1 cellular context compared by ENCODE assay signal in the genomic region with DNA sequence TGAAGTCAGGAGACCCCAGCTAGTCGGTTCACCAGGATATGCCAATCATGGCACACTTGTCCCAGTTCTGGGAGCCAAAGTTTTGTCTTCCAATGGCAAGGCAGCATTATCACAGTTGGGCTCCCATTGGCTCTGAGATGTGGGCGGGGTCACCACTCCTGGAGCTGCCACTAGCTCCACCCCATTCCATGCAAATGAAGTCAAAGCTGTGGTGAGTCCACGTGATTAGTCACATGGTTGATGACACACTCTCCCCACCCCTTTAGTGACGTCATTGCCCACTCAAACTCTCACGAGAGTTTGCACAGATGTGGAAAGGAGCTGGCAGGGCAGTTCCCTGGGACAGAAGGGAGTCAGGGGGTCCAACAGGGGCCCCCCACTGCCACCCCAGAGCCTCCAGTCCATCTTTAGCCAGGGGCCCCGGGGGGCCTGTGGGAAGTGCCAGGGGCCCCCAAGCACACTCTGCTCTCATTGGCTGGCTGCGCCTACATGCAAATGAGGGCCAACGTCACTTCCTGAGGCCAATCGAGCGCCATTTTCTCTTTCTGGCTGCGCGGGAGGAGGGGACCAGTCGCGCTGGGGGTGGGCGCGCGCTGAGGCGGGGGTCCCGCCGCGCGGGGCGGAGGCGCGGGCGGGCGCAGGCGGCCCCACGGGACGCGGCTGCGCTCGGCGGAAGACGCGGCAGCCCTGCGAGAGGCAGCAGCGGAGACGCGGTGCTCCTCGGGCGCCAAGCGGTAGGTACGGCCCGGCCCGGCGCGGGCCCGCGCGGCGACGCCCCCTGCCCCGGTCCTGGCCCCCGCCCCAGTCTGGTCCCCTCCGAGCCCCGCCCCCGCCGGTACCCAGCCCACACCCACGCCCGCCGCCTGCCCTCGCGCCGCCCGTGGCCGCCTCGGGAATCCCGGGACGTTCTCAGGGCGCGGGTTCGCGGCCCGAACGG.
TF ChIP-seq lines count a peak whose summit lies in the region.

A gene with protein sequence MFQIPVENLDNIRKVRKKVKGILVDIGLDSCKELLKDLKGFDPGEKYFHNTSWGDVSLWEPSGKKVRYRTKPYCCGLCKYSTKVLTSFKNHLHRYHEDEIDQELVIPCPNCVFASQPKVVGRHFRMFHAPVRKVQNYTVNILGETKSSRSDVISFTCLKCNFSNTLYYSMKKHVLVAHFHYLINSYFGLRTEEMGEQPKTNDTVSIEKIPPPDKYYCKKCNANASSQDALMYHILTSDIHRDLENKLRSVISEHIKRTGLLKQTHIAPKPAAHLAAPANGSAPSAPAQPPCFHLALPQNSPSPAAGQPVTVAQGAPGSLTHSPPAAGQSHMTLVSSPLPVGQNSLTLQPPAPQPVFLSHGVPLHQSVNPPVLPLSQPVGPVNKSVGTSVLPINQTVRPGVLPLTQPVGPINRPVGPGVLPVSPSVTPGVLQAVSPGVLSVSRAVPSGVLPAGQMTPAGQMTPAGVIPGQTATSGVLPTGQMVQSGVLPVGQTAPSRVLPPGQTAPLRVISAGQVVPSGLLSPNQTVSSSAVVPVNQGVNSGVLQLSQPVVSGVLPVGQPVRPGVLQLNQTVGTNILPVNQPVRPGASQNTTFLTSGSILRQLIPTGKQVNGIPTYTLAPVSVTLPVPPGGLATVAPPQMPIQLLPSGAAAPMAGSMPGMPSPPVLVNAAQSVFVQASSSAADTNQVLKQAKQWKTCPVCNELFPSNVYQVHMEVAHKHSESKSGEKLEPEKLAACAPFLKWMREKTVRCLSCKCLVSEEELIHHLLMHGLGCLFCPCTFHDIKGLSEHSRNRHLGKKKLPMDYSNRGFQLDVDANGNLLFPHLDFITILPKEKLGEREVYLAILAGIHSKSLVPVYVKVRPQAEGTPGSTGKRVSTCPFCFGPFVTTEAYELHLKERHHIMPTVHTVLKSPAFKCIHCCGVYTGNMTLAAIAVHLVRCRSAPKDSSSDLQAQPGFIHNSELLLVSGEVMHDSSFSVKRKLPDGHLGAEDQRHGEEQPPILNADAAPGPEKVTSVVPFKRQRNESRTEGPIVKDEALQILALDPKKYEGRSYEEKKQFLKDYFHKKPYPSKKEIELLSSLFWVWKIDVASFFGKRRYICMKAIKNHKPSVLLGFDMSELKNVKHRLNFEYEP (plus strand): TSS at position 524 of the 937 bp plus-strand sequence. CDS start 8,281 bp downstream, outside the sequence.

TF ChIP-seq in GM12878, 131 proteins besides CTCF, POLR2A, EP300 and RAD21 (continued from another document and continues in another):
- TF ChIP-seq, protein P1, sequence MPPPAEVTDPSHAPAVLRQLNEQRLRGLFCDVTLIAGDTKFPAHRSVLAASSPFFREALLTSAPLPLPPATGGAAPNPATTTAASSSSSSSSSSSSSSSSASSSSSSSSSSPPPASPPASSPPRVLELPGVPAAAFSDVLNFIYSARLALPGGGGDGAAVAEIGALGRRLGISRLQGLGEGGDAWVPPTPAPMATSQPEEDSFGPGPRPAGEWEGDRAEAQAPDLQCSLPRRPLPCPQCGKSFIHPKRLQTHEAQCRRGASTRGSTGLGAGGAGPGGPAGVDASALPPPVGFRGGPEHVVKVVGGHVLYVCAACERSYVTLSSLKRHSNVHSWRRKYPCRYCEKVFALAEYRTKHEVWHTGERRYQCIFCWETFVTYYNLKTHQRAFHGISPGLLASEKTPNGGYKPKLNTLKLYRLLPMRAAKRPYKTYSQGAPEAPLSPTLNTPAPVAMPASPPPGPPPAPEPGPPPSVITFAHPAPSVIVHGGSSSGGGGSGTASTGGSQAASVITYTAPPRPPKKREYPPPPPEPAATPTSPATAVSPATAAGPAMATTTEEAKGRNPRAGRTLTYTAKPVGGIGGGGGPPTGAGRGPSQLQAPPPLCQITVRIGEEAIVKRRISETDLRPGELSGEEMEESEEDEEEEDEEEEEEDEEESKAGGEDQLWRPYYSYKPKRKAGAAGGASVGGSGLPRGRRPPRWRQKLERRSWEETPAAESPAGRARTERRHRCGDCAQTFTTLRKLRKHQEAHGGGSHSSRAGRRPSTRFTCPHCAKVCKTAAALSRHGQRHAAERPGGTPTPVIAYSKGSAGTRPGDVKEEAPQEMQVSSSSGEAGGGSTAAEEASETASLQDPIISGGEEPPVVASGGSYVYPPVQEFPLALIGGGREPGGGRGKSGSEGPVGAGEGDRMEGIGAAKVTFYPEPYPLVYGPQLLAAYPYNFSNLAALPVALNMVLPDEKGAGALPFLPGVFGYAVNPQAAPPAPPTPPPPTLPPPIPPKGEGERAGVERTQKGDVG (CRISPR knock-in tag; IDR thresholded peaks at IDR 0.05) = 0 out of 2 replicates have a peak, but pooled peaks have one; percentile 58
- TF ChIP-seq, protein P2, sequence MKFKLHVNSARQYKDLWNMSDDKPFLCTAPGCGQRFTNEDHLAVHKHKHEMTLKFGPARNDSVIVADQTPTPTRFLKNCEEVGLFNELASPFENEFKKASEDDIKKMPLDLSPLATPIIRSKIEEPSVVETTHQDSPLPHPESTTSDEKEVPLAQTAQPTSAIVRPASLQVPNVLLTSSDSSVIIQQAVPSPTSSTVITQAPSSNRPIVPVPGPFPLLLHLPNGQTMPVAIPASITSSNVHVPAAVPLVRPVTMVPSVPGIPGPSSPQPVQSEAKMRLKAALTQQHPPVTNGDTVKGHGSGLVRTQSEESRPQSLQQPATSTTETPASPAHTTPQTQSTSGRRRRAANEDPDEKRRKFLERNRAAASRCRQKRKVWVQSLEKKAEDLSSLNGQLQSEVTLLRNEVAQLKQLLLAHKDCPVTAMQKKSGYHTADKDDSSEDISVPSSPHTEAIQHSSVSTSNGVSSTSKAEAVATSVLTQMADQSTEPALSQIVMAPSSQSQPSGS (IDR thresholded peaks at IDR 0.05; ENCODE audit: low read length) = peak; percentile 91
- TF ChIP-seq, protein P3, sequence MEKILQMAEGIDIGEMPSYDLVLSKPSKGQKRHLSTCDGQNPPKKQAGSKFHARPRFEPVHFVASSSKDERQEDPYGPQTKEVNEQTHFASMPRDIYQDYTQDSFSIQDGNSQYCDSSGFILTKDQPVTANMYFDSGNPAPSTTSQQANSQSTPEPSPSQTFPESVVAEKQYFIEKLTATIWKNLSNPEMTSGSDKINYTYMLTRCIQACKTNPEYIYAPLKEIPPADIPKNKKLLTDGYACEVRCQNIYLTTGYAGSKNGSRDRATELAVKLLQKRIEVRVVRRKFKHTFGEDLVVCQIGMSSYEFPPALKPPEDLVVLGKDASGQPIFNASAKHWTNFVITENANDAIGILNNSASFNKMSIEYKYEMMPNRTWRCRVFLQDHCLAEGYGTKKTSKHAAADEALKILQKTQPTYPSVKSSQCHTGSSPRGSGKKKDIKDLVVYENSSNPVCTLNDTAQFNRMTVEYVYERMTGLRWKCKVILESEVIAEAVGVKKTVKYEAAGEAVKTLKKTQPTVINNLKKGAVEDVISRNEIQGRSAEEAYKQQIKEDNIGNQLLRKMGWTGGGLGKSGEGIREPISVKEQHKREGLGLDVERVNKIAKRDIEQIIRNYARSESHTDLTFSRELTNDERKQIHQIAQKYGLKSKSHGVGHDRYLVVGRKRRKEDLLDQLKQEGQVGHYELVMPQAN (conservative IDR thresholded peaks at IDR 0.05) = no peak
- peak; percentile 59; the same call in 1 of the 2 replicates for TF ChIP-seq ZNF207 (IDR thresholded peaks at IDR 0.05; ENCODE audit: borderline replicate concordance)
- TF ChIP-seq, protein P4, sequence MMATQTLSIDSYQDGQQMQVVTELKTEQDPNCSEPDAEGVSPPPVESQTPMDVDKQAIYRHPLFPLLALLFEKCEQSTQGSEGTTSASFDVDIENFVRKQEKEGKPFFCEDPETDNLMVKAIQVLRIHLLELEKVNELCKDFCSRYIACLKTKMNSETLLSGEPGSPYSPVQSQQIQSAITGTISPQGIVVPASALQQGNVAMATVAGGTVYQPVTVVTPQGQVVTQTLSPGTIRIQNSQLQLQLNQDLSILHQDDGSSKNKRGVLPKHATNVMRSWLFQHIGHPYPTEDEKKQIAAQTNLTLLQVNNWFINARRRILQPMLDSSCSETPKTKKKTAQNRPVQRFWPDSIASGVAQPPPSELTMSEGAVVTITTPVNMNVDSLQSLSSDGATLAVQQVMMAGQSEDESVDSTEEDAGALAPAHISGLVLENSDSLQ (IDR thresholded peaks at IDR 0.05) = peak; percentile 73
- TF ChIP-seq JUND (IDR thresholded peaks at IDR 0.05; ENCODE audit: low read depth, low read length) = peak; percentile 82; the same call in 1 of the 2 replicates
- no peak for TF ChIP-seq IKZF1 (conservative IDR thresholded peaks at IDR 0.05)
- no peak for TF ChIP-seq SREBF2 (IDR thresholded peaks at IDR 0.05; ENCODE audit: low read length)
- no peak for TF ChIP-seq BMI1 (IDR thresholded peaks at IDR 0.05; ENCODE audit: borderline replicate concordance)
- TF ChIP-seq, protein P5, sequence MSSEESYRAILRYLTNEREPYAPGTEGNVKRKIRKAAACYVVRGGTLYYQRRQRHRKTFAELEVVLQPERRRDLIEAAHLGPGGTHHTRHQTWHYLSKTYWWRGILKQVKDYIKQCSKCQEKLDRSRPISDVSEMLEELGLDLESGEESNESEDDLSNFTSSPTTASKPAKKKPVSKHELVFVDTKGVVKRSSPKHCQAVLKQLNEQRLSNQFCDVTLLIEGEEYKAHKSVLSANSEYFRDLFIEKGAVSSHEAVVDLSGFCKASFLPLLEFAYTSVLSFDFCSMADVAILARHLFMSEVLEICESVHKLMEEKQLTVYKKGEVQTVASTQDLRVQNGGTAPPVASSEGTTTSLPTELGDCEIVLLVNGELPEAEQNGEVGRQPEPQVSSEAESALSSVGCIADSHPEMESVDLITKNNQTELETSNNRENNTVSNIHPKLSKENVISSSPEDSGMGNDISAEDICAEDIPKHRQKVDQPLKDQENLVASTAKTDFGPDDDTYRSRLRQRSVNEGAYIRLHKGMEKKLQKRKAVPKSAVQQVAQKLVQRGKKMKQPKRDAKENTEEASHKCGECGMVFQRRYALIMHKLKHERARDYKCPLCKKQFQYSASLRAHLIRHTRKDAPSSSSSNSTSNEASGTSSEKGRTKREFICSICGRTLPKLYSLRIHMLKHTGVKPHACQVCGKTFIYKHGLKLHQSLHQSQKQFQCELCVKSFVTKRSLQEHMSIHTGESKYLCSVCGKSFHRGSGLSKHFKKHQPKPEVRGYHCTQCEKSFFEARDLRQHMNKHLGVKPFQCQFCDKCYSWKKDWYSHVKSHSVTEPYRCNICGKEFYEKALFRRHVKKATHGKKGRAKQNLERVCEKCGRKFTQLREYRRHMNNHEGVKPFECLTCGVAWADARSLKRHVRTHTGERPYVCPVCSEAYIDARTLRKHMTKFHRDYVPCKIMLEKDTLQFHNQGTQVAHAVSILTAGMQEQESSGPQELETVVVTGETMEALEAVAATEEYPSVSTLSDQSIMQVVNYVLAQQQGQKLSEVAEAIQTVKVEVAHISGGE (CRISPR knock-in tag; IDR thresholded peaks at IDR 0.05) = no peak
- TF ChIP-seq EZH2 (IDR thresholded peaks at IDR 0.05; ENCODE audit: borderline replicate concordance, control insufficient read depth, low read depth, low read length) = no peak
- peak; percentile 63 for TF ChIP-seq MEF2B (IDR thresholded peaks at IDR 0.05; ENCODE audit: partially characterized antibody, poor library complexity, severe bottlenecking)
- no peak for TF ChIP-seq BCL11A (IDR thresholded peaks at IDR 0.05; ENCODE audit: low read depth, low read length)
- TF ChIP-seq FOXM1 (IDR thresholded peaks at IDR 0.05; ENCODE audit: low read depth, low read length) = no peak
- no peak for TF ChIP-seq ZZZ3 (IDR thresholded peaks at IDR 0.05; ENCODE audit: control insufficient read depth, insufficient read length, low read depth)
- TF ChIP-seq RAD51 (IDR thresholded peaks at IDR 0.05) = peak; percentile 98
- peak; percentile 99 for TF ChIP-seq ATF7 (IDR thresholded peaks at IDR 0.05; ENCODE audit: low read depth)
- TF ChIP-seq ESRRA (IDR thresholded peaks at IDR 0.05; ENCODE audit: low read length) = no peak
- TF ChIP-seq SMARCA5 (IDR thresholded peaks at IDR 0.05) = peak; percentile 24
- TF ChIP-seq JUNB (IDR thresholded peaks at IDR 0.05) = 0 out of 2 replicates have a peak, but pooled peaks have one; percentile 28
- TF ChIP-seq, protein P6, sequence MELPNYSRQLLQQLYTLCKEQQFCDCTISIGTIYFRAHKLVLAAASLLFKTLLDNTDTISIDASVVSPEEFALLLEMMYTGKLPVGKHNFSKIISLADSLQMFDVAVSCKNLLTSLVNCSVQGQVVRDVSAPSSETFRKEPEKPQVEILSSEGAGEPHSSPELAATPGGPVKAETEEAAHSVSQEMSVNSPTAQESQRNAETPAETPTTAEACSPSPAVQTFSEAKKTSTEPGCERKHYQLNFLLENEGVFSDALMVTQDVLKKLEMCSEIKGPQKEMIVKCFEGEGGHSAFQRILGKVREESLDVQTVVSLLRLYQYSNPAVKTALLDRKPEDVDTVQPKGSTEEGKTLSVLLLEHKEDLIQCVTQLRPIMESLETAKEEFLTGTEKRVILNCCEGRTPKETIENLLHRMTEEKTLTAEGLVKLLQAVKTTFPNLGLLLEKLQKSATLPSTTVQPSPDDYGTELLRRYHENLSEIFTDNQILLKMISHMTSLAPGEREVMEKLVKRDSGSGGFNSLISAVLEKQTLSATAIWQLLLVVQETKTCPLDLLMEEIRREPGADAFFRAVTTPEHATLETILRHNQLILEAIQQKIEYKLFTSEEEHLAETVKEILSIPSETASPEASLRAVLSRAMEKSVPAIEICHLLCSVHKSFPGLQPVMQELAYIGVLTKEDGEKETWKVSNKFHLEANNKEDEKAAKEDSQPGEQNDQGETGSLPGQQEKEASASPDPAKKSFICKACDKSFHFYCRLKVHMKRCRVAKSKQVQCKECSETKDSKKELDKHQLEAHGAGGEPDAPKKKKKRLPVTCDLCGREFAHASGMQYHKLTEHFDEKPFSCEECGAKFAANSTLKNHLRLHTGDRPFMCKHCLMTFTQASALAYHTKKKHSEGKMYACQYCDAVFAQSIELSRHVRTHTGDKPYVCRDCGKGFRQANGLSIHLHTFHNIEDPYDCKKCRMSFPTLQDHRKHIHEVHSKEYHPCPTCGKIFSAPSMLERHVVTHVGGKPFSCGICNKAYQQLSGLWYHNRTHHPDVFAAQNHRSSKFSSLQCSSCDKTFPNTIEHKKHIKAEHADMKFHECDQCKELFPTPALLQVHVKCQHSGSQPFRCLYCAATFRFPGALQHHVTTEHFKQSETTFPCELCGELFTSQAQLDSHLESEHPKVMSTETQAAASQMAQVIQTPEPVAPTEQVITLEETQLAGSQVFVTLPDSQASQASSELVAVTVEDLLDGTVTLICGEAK (IDR thresholded peaks at IDR 0.05; ENCODE audit: borderline replicate concordance) = peak; percentile 34; the same call in 1 of the 2 replicates
- no peak for TF ChIP-seq IRF4 (IDR thresholded peaks at IDR 0.05; ENCODE audit: low read depth, low read length)
- TF ChIP-seq CBX5 (IDR thresholded peaks at IDR 0.05; ENCODE audit: low read depth) = no peak
- TF ChIP-seq CHD2 (IDR thresholded peaks at IDR 0.05; ENCODE audit: borderline replicate concordance, low read depth, low read length) = peak; percentile 84
- TF ChIP-seq RBBP5 (conservative IDR thresholded peaks at IDR 0.05) = no peak
- no peak for TF ChIP-seq SRF (IDR thresholded peaks at IDR 0.05; ENCODE audit: low read depth in 2 of 2, low read length in 2 of 2)
- peak; percentile 79 for TF ChIP-seq TAF1 (IDR thresholded peaks at IDR 0.05; ENCODE audit: borderline replicate concordance, low read depth, low read length)
- TF ChIP-seq CREB1 (IDR thresholded peaks at IDR 0.05; ENCODE audit: low read depth) = peak; percentile 90
- TF ChIP-seq SIX5 (IDR thresholded peaks at IDR 0.05; ENCODE audit: low read depth, low read length, severe bottlenecking) = no peak
- TF ChIP-seq, protein P7, sequence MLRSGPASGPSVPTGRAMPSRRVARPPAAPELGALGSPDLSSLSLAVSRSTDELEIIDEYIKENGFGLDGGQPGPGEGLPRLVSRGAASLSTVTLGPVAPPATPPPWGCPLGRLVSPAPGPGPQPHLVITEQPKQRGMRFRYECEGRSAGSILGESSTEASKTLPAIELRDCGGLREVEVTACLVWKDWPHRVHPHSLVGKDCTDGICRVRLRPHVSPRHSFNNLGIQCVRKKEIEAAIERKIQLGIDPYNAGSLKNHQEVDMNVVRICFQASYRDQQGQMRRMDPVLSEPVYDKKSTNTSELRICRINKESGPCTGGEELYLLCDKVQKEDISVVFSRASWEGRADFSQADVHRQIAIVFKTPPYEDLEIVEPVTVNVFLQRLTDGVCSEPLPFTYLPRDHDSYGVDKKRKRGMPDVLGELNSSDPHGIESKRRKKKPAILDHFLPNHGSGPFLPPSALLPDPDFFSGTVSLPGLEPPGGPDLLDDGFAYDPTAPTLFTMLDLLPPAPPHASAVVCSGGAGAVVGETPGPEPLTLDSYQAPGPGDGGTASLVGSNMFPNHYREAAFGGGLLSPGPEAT (IDR thresholded peaks at IDR 0.05; ENCODE audit: low read depth) = no peak
